In the genomic region with DNA sequence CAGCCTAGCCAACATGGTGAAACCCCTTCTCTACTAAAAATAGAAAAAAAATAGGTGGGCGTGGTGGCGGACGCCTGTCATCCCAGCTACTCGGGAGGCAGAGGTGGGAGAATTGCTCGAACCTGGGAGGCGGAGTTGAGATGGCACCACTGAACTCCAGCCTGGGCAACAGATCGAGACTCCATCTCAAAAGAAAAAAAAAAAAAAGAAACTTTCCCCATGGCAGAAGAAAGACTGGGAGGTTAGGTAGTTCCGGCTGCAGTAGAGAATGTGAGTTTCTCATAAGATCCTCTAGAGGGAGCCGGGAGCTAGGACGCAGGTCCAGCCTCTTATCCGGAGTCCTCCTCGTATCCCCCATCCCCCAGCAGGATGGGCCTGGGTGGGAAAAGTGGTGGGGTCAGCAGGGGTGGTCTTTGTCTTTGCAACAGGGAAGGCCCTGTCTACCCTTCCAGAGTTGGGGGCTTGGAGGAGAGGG, we compare ENCODE assay signal across 9 cellular contexts. TPM values are rescaled to one million over a fixed set of nuclear protein-coding genes. Genes with fewer than 3 reads are reported as not detected.
DNase-seq lines count a peak whose midpoint lies in the region; ATAC-seq and TF ChIP-seq lines count a peak whose summit lies in the region.
"Had no signal": no experiment of that assay in that cellular context is flagged by ENCODE, and none has a peak within 500 bp of the region (broad histone marks: within the 10 kb centered on the region; RNA-seq: fewer than 3 reads in every experiment).

No MANE protein-coding gene starts in this region.

- H3K9me3 Mint-ChIP-seq in activated CD4-positive, alpha-beta memory T cell treated with anti-CD3 and anti-CD28 coated beads, Interleukin-2, amount 10 ng/mL, durations not matched to agents 7 days and 5 days, result no peaks in the 10 kb centered on the region
- no peaks in the 10 kb centered on the region for H3K9me3 Mint-ChIP-seq in progenitor cell of endocrine pancreas (ENCODE audit: low read depth)

- ATAC-seq in GM18870 (IDR thresholded peaks at IDR 0.05; ENCODE audit: unreplicated experiment), result no peak
- no peak for ATAC-seq in HG03175 (IDR thresholded peaks at IDR 0.05; ENCODE audit: unreplicated experiment)

- no peak overlapping the region for H3K4me3 Mint-ChIP-seq in activated CD4-positive, alpha-beta memory T cell treated with anti-CD3 and anti-CD28 coated beads, Interleukin-2, amount 10 ng/mL, durations not matched to agents 7 days and 5 days
- H3K4me3 Mint-ChIP-seq in progenitor cell of endocrine pancreas (ENCODE audit: low read depth), result no peak overlapping the region

- no peaks in the 10 kb centered on the region for H3K36me3 Mint-ChIP-seq in activated CD4-positive, alpha-beta memory T cell treated with anti-CD3 and anti-CD28 coated beads, Interleukin-2, amount 10 ng/mL, durations not matched to agents 7 days and 5 days (ENCODE audit: low read depth)
- H3K36me3 Mint-ChIP-seq in progenitor cell of endocrine pancreas (ENCODE audit: insufficient read depth), result no peaks in the 10 kb centered on the region

- CTCF ChIA-PET in activated CD4-positive, alpha-beta memory T cell treated with anti-CD3 and anti-CD28 coated beads, Interleukin-2, amount 10 ng/mL, durations not matched to agents 7 days and 5 days (lab: Charles Lee), result interaction anchor here (0.6 to 3.2 kb wide), 42 partner anchors 8 to 1568 kb away, joined by 3 to 29 read pairs (median 5); a partner anchor contains a TSS

- H3K36me3 ChIP-seq in H7 (replicated peaks; ENCODE audit: control insufficient read depth, insufficient read depth, low read length), result no peaks in the 10 kb centered on the region

- peaks cover 13% of the 10 kb centered on the region for H3K4me1 Mint-ChIP-seq in activated CD4-positive, alpha-beta memory T cell treated with anti-CD3 and anti-CD28 coated beads, Interleukin-2, amount 10 ng/mL, durations not matched to agents 7 days and 5 days
- H3K4me1 Mint-ChIP-seq in progenitor cell of endocrine pancreas (ENCODE audit: low read depth), result peaks cover 3% of the 10 kb centered on the region

- DNase-seq in COLO829 (ENCODE audit: low spot score) (peak; percentile 90), H7 (peak; percentile 91), NCI-H510A (lab: John Stamatoyannopoulos, UW) (peak; percentile 68), globus pallidus (ENCODE audit: low spot score) (peak; percentile 18), progenitor cell of endocrine pancreas (ENCODE audit: low spot score, unreplicated experiment) (no peak)
- DNase-seq in activated CD4-positive, alpha-beta memory T cell treated with anti-CD3 and anti-CD28 coated beads, Interleukin-2, amount 10 ng/mL, durations not matched to agents 7 days and 5 days, result peak; percentile 35

- POLR2A ChIA-PET in activated CD4-positive, alpha-beta memory T cell treated with anti-CD3 and anti-CD28 coated beads, Interleukin-2, amount 10 ng/mL, durations not matched to agents 7 days and 5 days (lab: Charles Lee), result interaction anchor here (0.9 to 1.8 kb wide), 4 partner anchors 31 to 155 kb away, joined by 4 to 10 read pairs (median 4); a partner anchor contains a TSS

- H3K4me3 ChIP-seq in H7 (ENCODE audit: insufficient read depth, low read depth, low read length), result no peak overlapping the region
- H3K4me3 ChIP-seq: SK-N-MC had no signal

- no peak overlapping the region for H3K27ac Mint-ChIP-seq in activated CD4-positive, alpha-beta memory T cell treated with anti-CD3 and anti-CD28 coated beads, Interleukin-2, amount 10 ng/mL, durations not matched to agents 7 days and 5 days
- H3K27ac Mint-ChIP-seq in progenitor cell of endocrine pancreas, result peak overlapping the region; percentile 40

- peak; percentile 60 for TF ChIP-seq CTCF in progenitor cell of endocrine pancreas (IDR thresholded peaks at IDR 0.05; ENCODE audit: unreplicated experiment)

- H3K27me3 ChIP-seq in H7 (ENCODE audit: control insufficient read depth, insufficient read depth, low read length), result no peaks in the 10 kb centered on the region

- H3K27me3 Mint-ChIP-seq in activated CD4-positive, alpha-beta memory T cell treated with anti-CD3 and anti-CD28 coated beads, Interleukin-2, amount 10 ng/mL, durations not matched to agents 7 days and 5 days, result peaks cover 2% of the 10 kb centered on the region
- H3K27me3 Mint-ChIP-seq in progenitor cell of endocrine pancreas, result peaks cover 7% of the 10 kb centered on the region

RNA-seq across cellular contexts. Expression of a gene that starts 13.2 kb away (rescaled TPM):
- not detected in 2 replicates for total RNA-seq in H7 (2014; rRNA removed; shearing (Covaris generic))
- total RNA-seq in activated CD4-positive, alpha-beta memory T cell treated with anti-CD3 and anti-CD28 coated beads, Interleukin-2, amount 10 ng/mL, durations not matched to agents 7 days and 5 days, result under 1 TPM; 0.15 to 0.38 TPM
- 2.4 and 2.9 TPM in 2 replicates for total RNA-seq in progenitor cell of endocrine pancreas

RNA-seq across cellular contexts. Expression of a gene that starts 16.4 kb away (rescaled TPM):
- total RNA-seq in H7 (2014; rRNA removed; shearing (Covaris generic)), result 221 and 226 TPM in 2 replicates
- 100 to 1,000 TPM; 186 to 202 TPM for total RNA-seq in activated CD4-positive, alpha-beta memory T cell treated with anti-CD3 and anti-CD28 coated beads, Interleukin-2, amount 10 ng/mL, durations not matched to agents 7 days and 5 days
- total RNA-seq in progenitor cell of endocrine pancreas, result 149 and 154 TPM in 2 replicates

RNA-seq across cellular contexts. Expression of a gene that starts 42.1 kb away (rescaled TPM):
- total RNA-seq in H7 (2014; rRNA removed; shearing (Covaris generic)), result 23.3 and 25.1 TPM in 2 replicates
- total RNA-seq in activated CD4-positive, alpha-beta memory T cell treated with anti-CD3 and anti-CD28 coated beads, Interleukin-2, amount 10 ng/mL, durations not matched to agents 7 days and 5 days, result 10 to 100 TPM; 37.0 to 37.7 TPM
- 33.2 and 35.1 TPM in 2 replicates for total RNA-seq in progenitor cell of endocrine pancreas

RNA-seq across cellular contexts. Expression of a gene that starts 42.2 kb away (rescaled TPM):
- total RNA-seq in H7 (2014; rRNA removed; shearing (Covaris generic)), result 1.0 and 1.2 TPM in 2 replicates
- total RNA-seq in activated CD4-positive, alpha-beta memory T cell treated with anti-CD3 and anti-CD28 coated beads, Interleukin-2, amount 10 ng/mL, durations not matched to agents 7 days and 5 days, result 1 to 10 TPM; 1.3 TPM
- total RNA-seq in progenitor cell of endocrine pancreas, result 0.89 and 1.6 TPM in 2 replicates
